In the genomic region with DNA sequence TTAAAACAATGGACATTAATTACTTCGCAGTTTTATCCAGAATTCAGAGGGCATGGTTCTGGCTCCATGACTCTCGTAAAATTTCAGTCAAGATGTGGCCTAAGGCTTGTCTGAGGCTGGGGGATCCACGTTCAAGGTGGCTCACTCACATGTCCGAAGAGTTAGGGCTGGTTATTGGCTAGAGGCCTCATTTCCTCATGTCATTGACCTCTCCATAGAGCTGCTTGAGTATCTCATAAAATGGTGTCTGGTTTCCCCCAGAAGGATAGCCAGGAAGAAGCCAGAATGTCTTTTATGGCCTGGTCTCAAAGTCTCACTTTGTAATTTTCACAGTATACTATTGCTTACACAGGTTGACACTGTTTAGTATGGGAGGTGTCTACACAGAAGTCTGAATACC, we compare ENCODE assay signal across 25 cellular contexts.
DNase-seq lines count a peak whose midpoint lies in the region; ATAC-seq and TF ChIP-seq lines count a peak whose summit lies in the region.
"Had no signal": no experiment of that assay in that cellular context is flagged by ENCODE, and none has a peak within 500 bp of the region (broad histone marks: within the 10 kb centered on the region; RNA-seq: fewer than 3 reads in every experiment).

No MANE protein-coding gene starts in this region.

- H2AFZ ChIP-seq in mesenchymal stem cell (ENCODE audit: low read depth, low read length), result no peak overlapping the region
- H2AFZ ChIP-seq: GM23248 had no signal

- no peak overlapping the region for H2BK15ac ChIP-seq in mesenchymal stem cell (ENCODE audit: low read depth, poor library complexity, severe bottlenecking)

- no peaks in the 10 kb centered on the region for H3K79me1 ChIP-seq in mesenchymal stem cell (replicated peaks; ENCODE audit: low read length, poor library complexity, severe bottlenecking)

- H3K14ac ChIP-seq in mesenchymal stem cell (ENCODE audit: low read length in 2 of 2), result no peak overlapping the region

- no peak overlapping the region for H4K91ac ChIP-seq in mesenchymal stem cell (ENCODE audit: low read length)

- intact Hi-C loops in aorta (cut with DNase I), result no loop called here

- no peaks in the 10 kb centered on the region for H3K36me3 ChIP-seq in RWPE2 (ENCODE audit: low read depth)
- no peaks in the 10 kb centered on the region for H3K36me3 ChIP-seq in brain microvascular endothelial cell (replicated peaks)
- no peaks in the 10 kb centered on the region for H3K36me3 ChIP-seq in mesenchymal stem cell (ENCODE audit: control insufficient read depth in 1 of 2, insufficient read depth in 2 of 2, low read depth in 1 of 2, low read length in 2 of 2)
- H3K36me3 ChIP-seq in aorta (ENCODE audit: control insufficient read depth in 1 of 2, insufficient read depth in 2 of 2, low read length in 1 of 2), result no peaks in the 10 kb centered on the region
- H3K36me3 ChIP-seq: SJCRH30 had no signal

- H3K4me1 ChIP-seq in RWPE2 (ENCODE audit: insufficient read depth, poor library complexity, severe bottlenecking) (peaks cover 75% of the 10 kb centered on the region), mesenchymal stem cell (ENCODE audit: control insufficient read depth, insufficient read depth, low read depth, low read length) (peaks cover 2% of the 10 kb centered on the region), aorta (ENCODE audit: control insufficient read depth in 1 of 2, insufficient read depth in 2 of 2, low read length in 2 of 2) (no peaks in the 10 kb centered on the region)
- H3K4me1 ChIP-seq: Caco-2 had no signal

- no peaks in the 10 kb centered on the region for H3K9me3 ChIP-seq in RWPE2 (ENCODE audit: severe bottlenecking)
- H3K9me3 ChIP-seq in mesenchymal stem cell (ENCODE audit: control insufficient read depth, low read length), result no peaks in the 10 kb centered on the region
- H3K9me3 ChIP-seq in aorta (ENCODE audit: control insufficient read depth, low read length), result no peaks in the 10 kb centered on the region
- H3K9me3 ChIP-seq: Caco-2, SJCRH30 had no signal

- no peak overlapping the region for H2BK120ac ChIP-seq in mesenchymal stem cell (ENCODE audit: low read depth, low read length)

- H3K18ac ChIP-seq in mesenchymal stem cell (ENCODE audit: low read depth in 1 of 2, low read length in 2 of 2), result peak overlapping the region in 1 of 2 experiments; percentile 21

- TF ChIP-seq CTCF in RWPE2 (IDR thresholded peaks at IDR 0.05; ENCODE audit: poor library complexity, severe bottlenecking), result no peak
- no peak for TF ChIP-seq CTCF in brain microvascular endothelial cell (IDR thresholded peaks at IDR 0.05; ENCODE audit: low read depth, low read length, missing control alignments)

- no peak overlapping the region for H3K23ac ChIP-seq in mesenchymal stem cell (ENCODE audit: low read length in 2 of 2)

- in situ Hi-C loops in Caki2 (cut with HindIII; ENCODE audit: low pct_unique_long_range_greater_than_20kb, low sequenced_read_pairs), result no loop called here
- in situ Hi-C loops in brain microvascular endothelial cell (cut with HindIII; ENCODE audit: low pct_ligation_motif_present, low sequenced_read_pairs), result no loop called here

- H3K4ac ChIP-seq in mesenchymal stem cell (ENCODE audit: low read depth in 1 of 2, low read length in 2 of 2), result no peak overlapping the region

- peak overlapping the region; percentile 71 for H2AK5ac ChIP-seq in mesenchymal stem cell (ENCODE audit: low read length, severe bottlenecking)

- peak overlapping the region; percentile 99 for H3K27ac ChIP-seq in RWPE2 (ENCODE audit: poor library complexity, severe bottlenecking)
- H3K27ac ChIP-seq in brain microvascular endothelial cell, result peak overlapping the region; percentile 9
- peak overlapping the region; percentile 25 for H3K27ac ChIP-seq in mesenchymal stem cell (ENCODE audit: low read length, poor library complexity, severe bottlenecking)
- H3K27ac ChIP-seq in aorta (ENCODE audit: low read depth in 1 of 2, low read length in 2 of 2), result no peak overlapping the region
- H3K27ac ChIP-seq: C4-2B, GM23248, SJCRH30 had no signal

- H3K27me3 ChIP-seq in RWPE2 (ENCODE audit: insufficient read depth, poor library complexity, severe bottlenecking) (no peaks in the 10 kb centered on the region), brain microvascular endothelial cell (replicated peaks) (no peaks in the 10 kb centered on the region), mesenchymal stem cell (ENCODE audit: control insufficient read depth in 1 of 2, insufficient read depth in 1 of 2, low read length in 2 of 2) (no peaks in the 10 kb centered on the region), aorta (ENCODE audit: control insufficient read depth in 1 of 2, insufficient read depth in 2 of 2, low read length in 1 of 2) (no peaks in the 10 kb centered on the region)
- H3K27me3 ChIP-seq: SJCRH30 had no signal

- H2BK5ac ChIP-seq in mesenchymal stem cell (ENCODE audit: low read depth, low read length, poor library complexity, severe bottlenecking), result no peak overlapping the region

- WGBS in mesenchymal stem cell, result 57% methylated on average over 4 of the region's 4 CpGs
- 89 to 90% methylated on average over 4 of the region's 4 CpGs for WGBS in aorta, 2 donors

- no peak overlapping the region for H3K4me2 ChIP-seq in mesenchymal stem cell (ENCODE audit: low read length, poor library complexity, severe bottlenecking)

- no peak overlapping the region for H4K8ac ChIP-seq in mesenchymal stem cell (ENCODE audit: low read length)

- no peak overlapping the region for H3K4me3 ChIP-seq in RWPE2 (ENCODE audit: severe bottlenecking)
- no peak overlapping the region for H3K4me3 ChIP-seq in brain microvascular endothelial cell (ENCODE audit: low read depth, low read length)
- H3K4me3 ChIP-seq in mesenchymal stem cell (ENCODE audit: insufficient read depth in 1 of 2, low read depth in 1 of 2, low read length in 2 of 2), result no peak overlapping the region
- no peak overlapping the region for H3K4me3 ChIP-seq in aorta (ENCODE audit: low read length in 2 of 2)
- H3K4me3 ChIP-seq: GM23248, SJCRH30 had no signal

- no peak for ATAC-seq in RWPE2 (ENCODE audit: low read depth)
- no peak for ATAC-seq in aorta (ENCODE audit: low FRiP score)
- ATAC-seq: CD8-positive, alpha-beta T cell; Right ventricle myocardium inferior had no signal

- H2BK12ac ChIP-seq in mesenchymal stem cell (ENCODE audit: low read length in 2 of 2), result no peak overlapping the region

- peak overlapping the region; percentile 52 for H3K9ac ChIP-seq in mesenchymal stem cell (ENCODE audit: low read length)
- H3K9ac ChIP-seq: GM23248 had no signal

- DNase-seq in Caki2 (ENCODE audit: low read depth) (peak; percentile 32), RWPE2 (ENCODE audit: low spot score) (no peak), brain microvascular endothelial cell (no peak), mesenchymal stem cell (no peak), aorta (no peak), superior temporal gyrus (ENCODE audit: extremely low spot score) (no peak)
- no peak for DNase-seq in stimulated activated naive CD4-positive, alpha-beta T cell (lab: John Stamatoyannopoulos, UW)
- DNase-seq in activated CD4-positive, CD25-positive, alpha-beta regulatory T cell treated with anti-CD3 and anti-CD28 coated beads, Interleukin-2, amount 50 U/mL, for 72 hours, result no peak
- DNase-seq: Caco-2; CD8-positive, alpha-beta T cell; DMS79 treated with DMSO at 0.1 percent for 48 hours; H9; HFFc6; Karpas-422; NCI-H1092 treated with DMSO at 0.1 percent for 48 hours; NCI-H146; NCI-H2029; NCI-H446; NCI-H524 treated with DMSO at 0.1 percent for 48 hours; NCI-H774; SJCRH30; T-helper 1 cell had no signal

Comparison
In these comparisons a context has a peak if more than half of its experiments do, and no peak if none do; other contexts are left out.
1. H3K27ac ChIP-seq: peak in RWPE2 (single experiment), brain microvascular endothelial cell (single experiment) and mesenchymal stem cell (single experiment); none in aorta (0 of 2).